ENCODE assay signal across 1 cellular context in genomic region chr12:124751654-124752355, GRCh38.
TF ChIP-seq lines count a peak whose summit lies in the region.

No MANE protein-coding gene starts in this region.

TF ChIP-seq in H1, 55 proteins besides CTCF, POLR2A, EP300 and RAD21:
- TF ChIP-seq SP2 (IDR thresholded peaks at IDR 0.05; ENCODE audit: low read length): no peak
- TF ChIP-seq ZNF274 (IDR thresholded peaks at IDR 0.05; ENCODE audit: borderline replicate concordance, extremely low read depth, low read length): no peak
- no peak for TF ChIP-seq ASH2L (IDR thresholded peaks at IDR 0.05; ENCODE audit: low read length)
- TF ChIP-seq EZH2 (IDR thresholded peaks at IDR 0.05; ENCODE audit: low read depth, low read length, severe bottlenecking): no peak
- no peak for TF ChIP-seq SAP30 (IDR thresholded peaks at IDR 0.05; ENCODE audit: insufficient read depth, insufficient replicate concordance, low read length)
- no peak for TF ChIP-seq CHD1 (IDR thresholded peaks at IDR 0.05; ENCODE audit: low read depth, low read length)
- no peak for TF ChIP-seq BCL11A (IDR thresholded peaks at IDR 0.05; ENCODE audit: low read depth in 2 of 2, low read length in 2 of 2)
- TF ChIP-seq CBX8 (IDR thresholded peaks at IDR 0.05; ENCODE audit: borderline replicate concordance, low read depth, low read length): no peak
- no peak for TF ChIP-seq SUZ12 (IDR thresholded peaks at IDR 0.05; ENCODE audit: low read length)
- no peak for TF ChIP-seq KDM4A (IDR thresholded peaks at IDR 0.05; ENCODE audit: low read depth, low read length, severe bottlenecking)
- TF ChIP-seq SP4 (IDR thresholded peaks at IDR 0.05; ENCODE audit: low read length): no peak
